In genomic region chr11:118068945-118069612, GRCh38 we compare ENCODE assay signal across 37 cellular contexts. TPM values are rescaled to one million over a fixed set of nuclear protein-coding genes. Genes with fewer than 3 reads are reported as not detected.
"Had no signal": no experiment of that assay in that cellular context is flagged by ENCODE, and none has a peak within 500 bp of the region (broad histone marks: within the 10 kb centered on the region; RNA-seq: fewer than 3 reads in every experiment).

No MANE protein-coding gene starts in this region.

- H3K27ac ChIP-seq: colonic mucosa, epithelial cell of prostate, gastrocnemius medialis, heart right ventricle, left lung, neutrophil, pancreas, right atrium auricular region, sigmoid colon, thoracic aorta, tibial nerve, upper lobe of left lung had no signal

- H3K4me3 ChIP-seq: colonic mucosa, gastrocnemius medialis, heart right ventricle, left lung, mucosa of descending colon, pancreas, right atrium auricular region, sigmoid colon, thoracic aorta, tibial nerve, upper lobe of left lung had no signal

- H3K4me1 Mint-ChIP-seq: mesothelial cell of epicardium, naive B cell had no signal

- H3K9me3 ChIP-seq: colonic mucosa, gastrocnemius medialis, heart right ventricle, left lung, mucosa of descending colon, neutrophil, pancreas, right atrium auricular region, sigmoid colon, thoracic aorta, tibial nerve, upper lobe of left lung had no signal

- FAIRE-seq: islet of Langerhans, pancreas, urothelium cell line had no signal

- DNase-seq: colonic mucosa; effector CD8-positive, alpha-beta T cell; foreskin fibroblast; gastrocnemius medialis; heart right ventricle; left cardiac atrium; left lung; mesenchymal stem cell; mucosa of descending colon; naive B cell; pancreas; sigmoid colon; stimulated activated CD4-positive, alpha-beta T cell treated with anti-CD3 and anti-CD28 coated beads, Interleukin-2, amount 100 ng/mL, for 24 hours; stimulated activated CD4-positive, alpha-beta T cell treated with anti-CD3 and anti-CD28 coated beads, Interleukin-4, amount 100 ng/mL, for 24 hours; stimulated activated naive CD4-positive, alpha-beta T cell treated with Interleukin-2 at 50 U/mL for 16 hours; upper lobe of left lung had no signal

- H3K4me1 ChIP-seq: colonic mucosa, gastrocnemius medialis, heart right ventricle, left lung, pancreas, right atrium auricular region, sigmoid colon, tibial nerve, upper lobe of left lung had no signal

- H3K9me3 Mint-ChIP-seq: dendritic cell treated with granulocyte-macrophage colony-stimulating factor and Interleukin-4, amounts not matched to agents 40 ng/mL and 50 ng/mL, for 4 days; endodermal cell; mesothelial cell of epicardium; naive B cell; natural killer cell treated with Interleukin-12 subunit alpha and Interleukin-12 subunit beta and Interleukin-15 and Interleukin-18, amount 100 ng/mL, for 72 hours; stimulated activated effector memory CD8-positive, alpha-beta T cell treated with anti-CD3 and anti-CD28 coated beads, Interleukin-12 subunit alpha, Interleukin-12 subunit beta, amount 100 ng/mL, for 72 hours had no signal

- H3K27me3 Mint-ChIP-seq: dendritic cell treated with granulocyte-macrophage colony-stimulating factor and Interleukin-4, amounts not matched to agents 40 ng/mL and 50 ng/mL, for 4 days had no signal

- H3K4me3 Mint-ChIP-seq: dendritic cell treated with granulocyte-macrophage colony-stimulating factor and Interleukin-4, amounts not matched to agents 40 ng/mL and 50 ng/mL, for 4 days; endodermal cell; mesothelial cell of epicardium; naive B cell; natural killer cell treated with Interleukin-12 subunit alpha and Interleukin-12 subunit beta and Interleukin-15 and Interleukin-18, amount 100 ng/mL, for 72 hours; neural crest cell; stimulated activated effector memory CD8-positive, alpha-beta T cell treated with anti-CD3 and anti-CD28 coated beads, Interleukin-12 subunit alpha, Interleukin-12 subunit beta, amount 100 ng/mL, for 72 hours had no signal

- H3K36me3 ChIP-seq: colonic mucosa, gastrocnemius medialis, heart right ventricle, left lung, neutrophil, pancreas, right atrium auricular region, sigmoid colon, thoracic aorta, tibial nerve, upper lobe of left lung had no signal

- H3K27ac Mint-ChIP-seq: dendritic cell treated with granulocyte-macrophage colony-stimulating factor and Interleukin-4, amounts not matched to agents 40 ng/mL and 50 ng/mL, for 4 days; endodermal cell; mesothelial cell of epicardium; naive B cell; natural killer cell treated with Interleukin-12 subunit alpha and Interleukin-12 subunit beta and Interleukin-15 and Interleukin-18, amount 100 ng/mL, for 72 hours; stimulated activated effector memory CD8-positive, alpha-beta T cell treated with anti-CD3 and anti-CD28 coated beads, Interleukin-12 subunit alpha, Interleukin-12 subunit beta, amount 100 ng/mL, for 72 hours had no signal

- H3K36me3 Mint-ChIP-seq: mesothelial cell of epicardium; naive B cell; natural killer cell treated with Interleukin-12 subunit alpha and Interleukin-12 subunit beta and Interleukin-15 and Interleukin-18, amount 100 ng/mL, for 72 hours; stimulated activated effector memory CD8-positive, alpha-beta T cell treated with anti-CD3 and anti-CD28 coated beads, Interleukin-12 subunit alpha, Interleukin-12 subunit beta, amount 100 ng/mL, for 72 hours had no signal

- ATAC-seq: esophagus mucosa; gastrocnemius medialis; left cardiac atrium; left lung; natural killer cell treated with Interleukin-12 subunit alpha and Interleukin-12 subunit beta and Interleukin-15 and Interleukin-18, amount 100 ng/mL, for 72 hours; pancreas; stimulated activated effector memory CD8-positive, alpha-beta T cell treated with anti-CD3 and anti-CD28 coated beads, Interleukin-12 subunit alpha, Interleukin-12 subunit beta, amount 100 ng/mL, for 72 hours had no signal

- H3K27me3 ChIP-seq: colonic mucosa, gastrocnemius medialis, heart right ventricle, neutrophil, pancreas, right atrium auricular region, upper lobe of left lung had no signal

RNA-seq across cellular contexts. Expression of gene TMPRSS4, which starts 7.8 kb away (rescaled TPM):
- total RNA-seq: endodermal cell, glomerular endothelial cell, left cardiac atrium, lung microvascular endothelial cell, neural crest cell, omental fat pad, posterior vena cava, right atrium auricular region, skeletal muscle tissue, tibial nerve had no signal

RNA-seq across cellular contexts. Expression of gene SMIM35, which starts 17.7 kb away (rescaled TPM):
- total RNA-seq: colonic mucosa; endodermal cell; esophagus mucosa; gastrocnemius medialis; heart right ventricle; kidney epithelial cell; left cardiac atrium; left lung; lower leg skin; lung microvascular endothelial cell; mesothelial cell of epicardium; mucosa of descending colon; natural killer cell treated with Interleukin-12 subunit alpha and Interleukin-12 subunit beta and Interleukin-15 and Interleukin-18, amount 100 ng/mL, for 72 hours; neural crest cell; pancreas; posterior vena cava; right atrium auricular region; sigmoid colon; skeletal muscle tissue; thoracic aorta; tibial nerve; upper lobe of left lung had no signal
- polyA plus RNA-seq: heart right ventricle had no signal
